Comparison of ENCODE assay signal across 1 cellular context in the genomic region with DNA sequence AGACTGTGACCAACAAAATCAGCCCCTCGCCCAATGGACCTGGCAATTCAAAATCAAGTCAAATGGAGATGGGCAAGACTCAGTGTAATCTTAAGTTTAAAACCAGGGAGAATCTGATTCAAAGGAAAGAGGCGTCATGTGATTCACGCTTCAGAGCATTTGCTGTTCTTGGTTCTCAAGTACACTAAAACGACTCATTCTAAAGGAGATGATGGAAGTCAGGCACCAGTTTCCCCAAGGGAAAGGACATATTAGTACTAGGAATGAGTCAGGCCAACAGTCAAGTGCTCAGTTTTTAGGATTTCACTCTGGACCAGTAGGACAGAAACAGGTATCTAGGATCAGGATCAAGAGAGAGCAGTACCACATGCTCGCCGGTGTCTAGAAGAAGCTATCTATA.
TF ChIP-seq lines count a peak whose summit lies in the region.

No MANE protein-coding gene starts in this region.

TF ChIP-seq in IMR-90, 13 proteins besides CTCF, POLR2A, EP300 and RAD21 (continued from another document):
- TF ChIP-seq, protein P1, sequence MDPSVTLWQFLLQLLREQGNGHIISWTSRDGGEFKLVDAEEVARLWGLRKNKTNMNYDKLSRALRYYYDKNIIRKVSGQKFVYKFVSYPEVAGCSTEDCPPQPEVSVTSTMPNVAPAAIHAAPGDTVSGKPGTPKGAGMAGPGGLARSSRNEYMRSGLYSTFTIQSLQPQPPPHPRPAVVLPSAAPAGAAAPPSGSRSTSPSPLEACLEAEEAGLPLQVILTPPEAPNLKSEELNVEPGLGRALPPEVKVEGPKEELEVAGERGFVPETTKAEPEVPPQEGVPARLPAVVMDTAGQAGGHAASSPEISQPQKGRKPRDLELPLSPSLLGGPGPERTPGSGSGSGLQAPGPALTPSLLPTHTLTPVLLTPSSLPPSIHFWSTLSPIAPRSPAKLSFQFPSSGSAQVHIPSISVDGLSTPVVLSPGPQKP (IDR thresholded peaks at IDR 0.05; ENCODE audit: borderline replicate concordance, low read depth, low read length), result no peak
- TF ChIP-seq RCOR1 (IDR thresholded peaks at IDR 0.05; ENCODE audit: insufficient replicate concordance, low read length) (no peak), RFX5 (IDR thresholded peaks at IDR 0.05; ENCODE audit: low read depth, low read length) (no peak), NFE2L2 (IDR thresholded peaks at IDR 0.05; ENCODE audit: low read depth, low read length) (no peak), SMC3 (IDR thresholded peaks at IDR 0.05; ENCODE audit: low read depth, low read length) (no peak), BHLHE40 (IDR thresholded peaks at IDR 0.05; ENCODE audit: low read depth, low read length) (no peak), MAZ (IDR thresholded peaks at IDR 0.05; ENCODE audit: borderline replicate concordance, low read depth, low read length) (no peak), FOS (IDR thresholded peaks at IDR 0.05; ENCODE audit: low read depth, low read length) (no peak), MAFK (IDR thresholded peaks at IDR 0.05; ENCODE audit: low read depth, low read length) (no peak)
TF ChIP-seq in IMR-90: peak in this region for 0.
